Comparison of ENCODE assay signal across 26 cellular contexts in the genomic region with DNA sequence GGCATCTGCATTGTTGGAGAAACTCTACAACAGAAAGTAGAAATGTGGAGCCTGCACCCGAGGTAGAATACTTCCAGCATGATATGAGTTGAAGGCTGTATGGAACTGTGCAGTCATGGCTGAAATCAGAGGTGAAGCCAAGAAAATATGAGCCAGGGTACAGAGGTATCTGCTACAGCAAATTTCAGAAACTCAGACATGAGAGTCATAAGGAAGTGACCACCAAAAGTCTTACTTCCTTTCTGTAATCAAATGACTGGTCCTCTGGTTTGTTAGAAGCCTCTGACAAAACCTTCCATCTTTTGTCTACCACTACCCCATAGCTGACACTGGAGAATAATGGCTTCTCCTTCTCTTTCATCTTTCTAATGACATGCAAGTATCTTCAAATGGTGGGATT.
"Had no signal": no experiment of that assay in that cellular context is flagged by ENCODE, and none has a peak within 500 bp of the region (broad histone marks: within the 10 kb centered on the region; RNA-seq: fewer than 3 reads in every experiment).

No MANE protein-coding gene starts in this region.

- H3K36me3 Mint-ChIP-seq: activated naive CD4-positive, alpha-beta T cell treated with anti-CD3 and anti-CD28 coated beads, Interleukin-2, amount 50 U/mL, for 72 hours; memory B cell had no signal

- H3K27ac ChIP-seq: ascending aorta, brain microvascular endothelial cell, neutrophil, ovary, prostate gland, transverse colon, WERI-Rb-1 had no signal

- H3K27ac Mint-ChIP-seq: activated CD8-positive, alpha-beta T cell treated with anti-CD3 and anti-CD28 coated beads, Interleukin-2, amount 10 ng/mL, durations not matched to agents 7 days and 5 days; activated naive CD4-positive, alpha-beta T cell treated with anti-CD3 and anti-CD28 coated beads, Interleukin-2, amount 50 U/mL, for 72 hours; activated T-helper 1 cell treated with anti-CD3 and anti-CD28 coated beads, Interleukin-12 subunit alpha, Interleukin-12 subunit beta, Interleukin-2, Interleukin-4 antibody, amounts not matched to agents 30 ng/mL and 10 ng/mL and 1 ng/mL, durations not matched to agents 14 hours and 24 hours and 36 hours; dendritic cell treated with granulocyte-macrophage colony-stimulating factor and Interleukin-4, amounts not matched to agents 40 ng/mL and 50 ng/mL, for 4 days; memory B cell; nephron had no signal

- DNase-seq: activated CD4-positive, alpha-beta T cell treated with anti-CD3 and anti-CD28 coated beads for 1 hour; activated CD4-positive, alpha-beta T cell treated with anti-CD3 and anti-CD28 coated beads, Interleukin-2, amount 50 U/mL, for 1 hour; activated CD8-positive, alpha-beta T cell treated with anti-CD3 and anti-CD28 coated beads, Interleukin-2, amount 10 ng/mL, durations not matched to agents 7 days and 5 days; activated gamma-delta T cell; brain microvascular endothelial cell; caudate nucleus; effector CD4-positive, alpha-beta T cell; foreskin fibroblast; left colon; ovary; right cardiac atrium; stimulated activated CD4-positive, alpha-beta T cell treated with anti-CD3 and anti-CD28 coated beads, Interleukin-4, amount 100 ng/mL, for 4 hours; transverse colon; WERI-Rb-1 had no signal

- H3K4me3 Mint-ChIP-seq: activated CD8-positive, alpha-beta T cell treated with anti-CD3 and anti-CD28 coated beads, Interleukin-2, amount 10 ng/mL, durations not matched to agents 7 days and 5 days; activated T-helper 1 cell treated with anti-CD3 and anti-CD28 coated beads, Interleukin-12 subunit alpha, Interleukin-12 subunit beta, Interleukin-2, Interleukin-4 antibody, amounts not matched to agents 30 ng/mL and 10 ng/mL and 1 ng/mL, durations not matched to agents 14 hours and 24 hours and 36 hours; dendritic cell treated with granulocyte-macrophage colony-stimulating factor and Interleukin-4, amounts not matched to agents 40 ng/mL and 50 ng/mL, for 4 days; memory B cell; nephron had no signal

- H3K9me3 Mint-ChIP-seq: dendritic cell treated with granulocyte-macrophage colony-stimulating factor and Interleukin-4, amounts not matched to agents 40 ng/mL and 50 ng/mL, for 4 days; memory B cell had no signal

- ATAC-seq: activated CD8-positive, alpha-beta T cell treated with anti-CD3 and anti-CD28 coated beads, Interleukin-2, amount 10 ng/mL, durations not matched to agents 7 days and 5 days; activated naive CD4-positive, alpha-beta T cell treated with anti-CD3 and anti-CD28 coated beads, Interleukin-2, amount 50 U/mL, for 72 hours; left colon; right cardiac atrium had no signal

- H3K4me3 ChIP-seq: ascending aorta, ovary, prostate gland, transverse colon had no signal

- H3K4me1 Mint-ChIP-seq: memory B cell had no signal

- H3K36me3 ChIP-seq: ascending aorta, brain microvascular endothelial cell, neutrophil, ovary, prostate gland, transverse colon, WERI-Rb-1 had no signal

- FAIRE-seq: endometrium, keratinocyte, TTC549, urothelium cell line had no signal

- H3K27me3 ChIP-seq: ascending aorta, brain microvascular endothelial cell, neutrophil, ovary, transverse colon had no signal

- H3K9me3 ChIP-seq: ascending aorta, neutrophil, ovary, prostate gland, transverse colon had no signal

- H3K4me1 ChIP-seq: ascending aorta, prostate gland, transverse colon had no signal
